ENCODE assay signal across 9 cellular contexts in the genomic region with DNA sequence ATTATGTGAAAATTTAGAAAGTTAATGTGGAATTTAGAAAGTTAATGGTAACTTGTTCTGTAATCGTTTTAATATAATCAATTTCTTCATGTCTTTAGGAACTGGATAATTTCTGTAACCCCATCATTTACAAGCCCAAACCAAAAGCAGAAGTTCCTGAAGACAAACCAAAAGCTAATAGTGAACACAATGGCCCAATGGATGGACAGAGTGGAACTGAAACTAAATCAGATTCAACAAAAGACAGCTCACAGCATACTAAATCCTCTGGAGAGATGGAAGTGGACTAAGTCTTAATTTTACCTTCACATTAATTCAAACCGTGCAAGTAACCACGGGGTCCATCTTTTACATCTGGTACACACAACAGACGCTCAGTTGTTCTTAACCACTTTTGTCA.
DNase-seq lines count a peak whose midpoint lies in the region; ATAC-seq and TF ChIP-seq lines count a peak whose summit lies in the region.
"Had no signal": no experiment of that assay in that cellular context is flagged by ENCODE, and none has a peak within 500 bp of the region (broad histone marks: within the 10 kb centered on the region; RNA-seq: fewer than 3 reads in every experiment).

No MANE protein-coding gene starts in this region.

- no peak overlapping the region for H3K4me3 ChIP-seq in GM12864 (ENCODE audit: low read depth, low read length)
- no peak overlapping the region for H3K4me3 ChIP-seq in tibial artery

- no peak overlapping the region for H3K27ac ChIP-seq in tibial artery

- peak; percentile 66 for ATAC-seq in HG03045 (IDR thresholded peaks at IDR 0.05; ENCODE audit: unreplicated experiment)

- no peaks in the 10 kb centered on the region for H3K4me1 ChIP-seq in tibial artery

- peak; percentile 35 for DNase-seq in GM12864 (ENCODE audit: low read depth)
- peak; percentile 36 for DNase-seq in GM20000 (ENCODE audit: low spot score)
- DNase-seq in NOMO-1 (lab: John Stamatoyannopoulos, UW; ENCODE audit: unreplicated experiment in 2 of 2), result peak; percentile 62 to 89
- no peak for DNase-seq in EL
- DNase-seq in tibial artery, result no peak
- DNase-seq in kidney tubule cell (ENCODE audit: low spot score), result no peak
- DNase-seq in NCI-H526 treated with DMSO at 0.1 percent for 48 hours (lab: John Stamatoyannopoulos, UW), result no peak
- DNase-seq: stimulated activated CD4-positive, alpha-beta T cell treated with anti-CD3 and anti-CD28 coated beads, Interleukin-4, amount 100 ng/mL, for 24 hours had no signal

- H3K36me3 ChIP-seq in tibial artery, result peaks cover 6 to 51% (median 8%) of the 10 kb centered on the region in 3 donors

- TF ChIP-seq CTCF in GM12864 (IDR thresholded peaks at IDR 0.05; ENCODE audit: low read depth, low read length, missing control alignments), result no peak
- no peak for TF ChIP-seq CTCF in GM20000 (IDR thresholded peaks at IDR 0.05; ENCODE audit: extremely low read depth, missing control alignments)
- no peak for TF ChIP-seq CTCF in tibial artery (IDR thresholded peaks at IDR 0.05)

- intact Hi-C loops in tibial artery (cut with DNase I; ENCODE audit: low total_unique reads), result no loop called here

- H3K9me3 ChIP-seq in tibial artery, result no peaks in the 10 kb centered on the region

- H3K27me3 ChIP-seq in tibial artery, result no peaks in the 10 kb centered on the region

Comparison
In these comparisons a context has a peak if more than half of its experiments do, and no peak if none do; other contexts are left out.
1. DNase-seq: peak in GM12864 (single experiment), GM20000 (single experiment) and NOMO-1 (2 of 2); none in EL (single experiment), tibial artery (0 of 2), kidney tubule cell (single experiment) and NCI-H526 treated with DMSO at 0.1 percent for 48 hours (single experiment).